In genomic region chr9:71763752-71764332, GRCh38 we compare ENCODE assay signal across 11 cellular contexts. TPM values are rescaled to one million over a fixed set of nuclear protein-coding genes. Genes with fewer than 3 reads are reported as not detected.
DNase-seq lines count a peak whose midpoint lies in the region; ATAC-seq and FAIRE-seq lines count a peak whose summit lies in the region.
"Had no signal": no experiment of that assay in that cellular context is flagged by ENCODE, and none has a peak within 500 bp of the region (broad histone marks: within the 10 kb centered on the region; RNA-seq: fewer than 3 reads in every experiment).

No MANE protein-coding gene starts in this region.

- peak in 2 of 5 donors; percentile 17 to 20 for DNase-seq in CD4-positive, alpha-beta memory T cell
- DNase-seq in RCC 7860 (ENCODE audit: low spot score) (peak; percentile 14), NCI-H510A treated with DMSO at 0.1 percent for 48 hours (lab: John Stamatoyannopoulos, UW) (no peak)
- no peak for DNase-seq in effector memory CD4-positive, alpha-beta T cell
- no peak for DNase-seq in natural killer cell treated with Interleukin-12 subunit alpha and Interleukin-12 subunit beta and Interleukin-15 and Interleukin-18, amount 100 ng/mL, for 72 hours (ENCODE audit: low spot score)
- DNase-seq: NCI-H146; stimulated activated CD8-positive, alpha-beta memory T cell treated with anti-CD3 and anti-CD28 coated beads, Interleukin-4, amount 100 ng/mL, for 48 hours had no signal

- intact Hi-C loops in CD4-positive, alpha-beta memory T cell (cut with micrococcal nuclease): no loop called here

- no peaks in the 10 kb centered on the region for H3K27me3 Mint-ChIP-seq in CD4-positive, alpha-beta memory T cell
- H3K27me3 Mint-ChIP-seq in natural killer cell treated with Interleukin-12 subunit alpha and Interleukin-12 subunit beta and Interleukin-15 and Interleukin-18, amount 100 ng/mL, for 72 hours: no peaks in the 10 kb centered on the region

- no peaks in the 10 kb centered on the region for H3K9me3 ChIP-seq in CD4-positive, alpha-beta memory T cell (ENCODE audit: control insufficient read depth in 1 of 2, low read length in 2 of 2)
- no peaks in the 10 kb centered on the region for H3K9me3 ChIP-seq in effector memory CD4-positive, alpha-beta T cell (ENCODE audit: control insufficient read depth, low read length)

- POLR2A ChIA-PET in CD4-positive, alpha-beta memory T cell (lab: Charles Lee; ENCODE audit: partially characterized antibody): interaction anchor here (1.0 to 1.9 kb wide), 3 partner anchors 13 to 32 kb away, joined by 3 to 8 read pairs (median 3); no protein-coding TSS in a partner anchor

- H3K27ac ChIP-seq in CD4-positive, alpha-beta memory T cell (ENCODE audit: low read depth, low read length): no peak overlapping the region
- peak overlapping the region; percentile 11 for H3K27ac ChIP-seq in effector memory CD4-positive, alpha-beta T cell (ENCODE audit: insufficient read depth, low read length, poor library complexity, severe bottlenecking)

- peaks cover 4 to 16% of the 10 kb centered on the region in 2 donors for H3K36me3 Mint-ChIP-seq in CD4-positive, alpha-beta memory T cell
- H3K36me3 Mint-ChIP-seq in natural killer cell treated with Interleukin-12 subunit alpha and Interleukin-12 subunit beta and Interleukin-15 and Interleukin-18, amount 100 ng/mL, for 72 hours: no peaks in the 10 kb centered on the region

- CTCF ChIA-PET in CD4-positive, alpha-beta memory T cell (lab: Charles Lee; ENCODE audit: partially characterized antibody): interaction anchor here (1.4 to 9.4 kb wide), 4 partner anchors 42 to 159 kb away, joined by 5 to 71 read pairs (median 38); no protein-coding TSS in a partner anchor

- H3K4me1 ChIP-seq in CD4-positive, alpha-beta memory T cell (ENCODE audit: insufficient read depth, low read length): peaks cover 75% of the 10 kb centered on the region
- H3K4me1 ChIP-seq in effector memory CD4-positive, alpha-beta T cell (ENCODE audit: control insufficient read depth, insufficient read depth, low read length, poor library complexity, severe bottlenecking): peaks cover 34% of the 10 kb centered on the region

- H3K4me3 ChIP-seq in CD4-positive, alpha-beta memory T cell (ENCODE audit: low read length in 2 of 2): no peak overlapping the region
- no peak overlapping the region for H3K4me3 ChIP-seq in effector memory CD4-positive, alpha-beta T cell (ENCODE audit: insufficient read depth, low read depth, low read length, poor library complexity, severe bottlenecking)

- H3K27me3 ChIP-seq in CD4-positive, alpha-beta memory T cell (ENCODE audit: insufficient read depth, low read length): no peaks in the 10 kb centered on the region
- H3K27me3 ChIP-seq in effector memory CD4-positive, alpha-beta T cell (replicated peaks; ENCODE audit: control insufficient read depth, insufficient read depth, low read length, poor library complexity, severe bottlenecking): no peaks in the 10 kb centered on the region

- H3K27ac Mint-ChIP-seq in CD4-positive, alpha-beta memory T cell: peak overlapping the region; percentile 14 to 99 (median 72)
- peak overlapping the region; percentile 72 to 73 for H3K27ac Mint-ChIP-seq in natural killer cell treated with Interleukin-12 subunit alpha and Interleukin-12 subunit beta and Interleukin-15 and Interleukin-18, amount 100 ng/mL, for 72 hours

- no peak for FAIRE-seq in RCC 7860 (lab: Jason Lieb, UNC)

- peak overlapping the region; percentile 58 to 99 (median 74) for H3K4me3 Mint-ChIP-seq in CD4-positive, alpha-beta memory T cell
- H3K4me3 Mint-ChIP-seq in natural killer cell treated with Interleukin-12 subunit alpha and Interleukin-12 subunit beta and Interleukin-15 and Interleukin-18, amount 100 ng/mL, for 72 hours: peak overlapping the region; percentile 66

- no peaks in the 10 kb centered on the region for H3K36me3 ChIP-seq in CD4-positive, alpha-beta memory T cell (ENCODE audit: insufficient read depth, low read length)
- H3K36me3 ChIP-seq in effector memory CD4-positive, alpha-beta T cell (ENCODE audit: control insufficient read depth, insufficient read depth, low read length): no peaks in the 10 kb centered on the region

- peaks cover 61 to 84% (median 71%) of the 10 kb centered on the region in 4 donors for H3K4me1 Mint-ChIP-seq in CD4-positive, alpha-beta memory T cell
- H3K4me1 Mint-ChIP-seq in natural killer cell treated with Interleukin-12 subunit alpha and Interleukin-12 subunit beta and Interleukin-15 and Interleukin-18, amount 100 ng/mL, for 72 hours (ENCODE audit: low read depth in 2 of 2): peaks cover 62 to 66% of the 10 kb centered on the region in 2 donors

- no peak for ATAC-seq in natural killer cell treated with Interleukin-12 subunit alpha and Interleukin-12 subunit beta and Interleukin-15 and Interleukin-18, amount 100 ng/mL, for 72 hours
- no peak for ATAC-seq in GM21825 (IDR thresholded peaks at IDR 0.05; ENCODE audit: unreplicated experiment)
- no peak for ATAC-seq in HG03354 (IDR thresholded peaks at IDR 0.05; ENCODE audit: poor library complexity, severe bottlenecking, unreplicated experiment)
- no peak for ATAC-seq in GM21529 (IDR thresholded peaks at IDR 0.05; ENCODE audit: unreplicated experiment)
- ATAC-seq: Right ventricle myocardium inferior had no signal

- H3K9me3 Mint-ChIP-seq in CD4-positive, alpha-beta memory T cell: no peaks in the 10 kb centered on the region
- H3K9me3 Mint-ChIP-seq in natural killer cell treated with Interleukin-12 subunit alpha and Interleukin-12 subunit beta and Interleukin-15 and Interleukin-18, amount 100 ng/mL, for 72 hours: no peaks in the 10 kb centered on the region

RNA-seq across cellular contexts. Expression of gene CEMIP2, which starts 4.5 kb away (rescaled TPM):
- total RNA-seq in CD4-positive, alpha-beta memory T cell: 10 to 100 TPM; 85.8 to 89.4 TPM
- 10 to 100 TPM; 10.0 to 15.6 TPM for polyA plus RNA-seq in CD4-positive, alpha-beta memory T cell
- 10 to 100 TPM; 39.8 to 63.7 TPM for total RNA-seq in natural killer cell treated with Interleukin-12 subunit alpha and Interleukin-12 subunit beta and Interleukin-15 and Interleukin-18, amount 100 ng/mL, for 72 hours
